In genomic region chr2:74715071-74715791, GRCh38 we compare ENCODE assay signal across 8 cellular contexts.
DNase-seq lines count a peak whose midpoint lies in the region; ATAC-seq and TF ChIP-seq lines count a peak whose summit lies in the region.

No MANE protein-coding gene starts in this region.

- H3K9me3 ChIP-seq in adipocyte (ENCODE audit: control insufficient read depth, low read length): no peaks in the 10 kb centered on the region

- TF ChIP-seq CTCF in GM12864 (IDR thresholded peaks at IDR 0.05; ENCODE audit: low read depth, low read length, missing control alignments): peak; percentile 89
- peak; percentile 92 for TF ChIP-seq CTCF in progenitor cell of endocrine pancreas (IDR thresholded peaks at IDR 0.05; ENCODE audit: unreplicated experiment)

- no peaks in the 10 kb centered on the region for H3K9me3 Mint-ChIP-seq in progenitor cell of endocrine pancreas (ENCODE audit: low read depth)

- H3K4me3 ChIP-seq in GM12864 (ENCODE audit: low read depth, low read length) (peak overlapping the region; percentile 56), adipocyte (ENCODE audit: low read length) (peak overlapping the region; percentile 76)

- no peaks in the 10 kb centered on the region for H3K36me3 Mint-ChIP-seq in progenitor cell of endocrine pancreas (ENCODE audit: insufficient read depth)

- H3K4me3 Mint-ChIP-seq in progenitor cell of endocrine pancreas (ENCODE audit: low read depth): peak overlapping the region; percentile 87

- no peaks in the 10 kb centered on the region for H3K4me1 Mint-ChIP-seq in progenitor cell of endocrine pancreas (ENCODE audit: low read depth)

- peaks cover 28% of the 10 kb centered on the region for H3K4me1 ChIP-seq in adipocyte (ENCODE audit: control insufficient read depth, insufficient read depth, low read length)

- no peak for DNase-seq in GM12864 (ENCODE audit: low read depth)
- DNase-seq in NCI-H1092 (lab: John Stamatoyannopoulos, UW): peak; percentile 33
- peak; percentile 92 for DNase-seq in SW480 (ENCODE audit: low spot score)
- DNase-seq in adipocyte (ENCODE audit: low read depth): peak; percentile 93
- peak; percentile 80 for DNase-seq in left cardiac atrium
- peak; percentile 83 for DNase-seq in progenitor cell of endocrine pancreas (ENCODE audit: low spot score, unreplicated experiment)
- DNase-seq in ureter (ENCODE audit: low spot score): peak; percentile 84

- peak overlapping the region; percentile 80 for H3K9ac ChIP-seq in adipocyte (ENCODE audit: low read length)

- no peaks in the 10 kb centered on the region for H3K36me3 ChIP-seq in adipocyte (ENCODE audit: control insufficient read depth, insufficient read depth, low read length, severe bottlenecking)

- intact Hi-C loops in left cardiac atrium (cut with DNase I): loop anchor here (2.0 kb wide), 1 partner anchor 162 kb away; no protein-coding TSS in a partner anchor

- H3K27ac Mint-ChIP-seq in progenitor cell of endocrine pancreas: peak overlapping the region; percentile 82

- H3K27me3 ChIP-seq in adipocyte (replicated peaks; ENCODE audit: control insufficient read depth, insufficient read depth, low read length): no peaks in the 10 kb centered on the region

- H3K27me3 Mint-ChIP-seq in progenitor cell of endocrine pancreas: peaks cover 23% of the 10 kb centered on the region

- ATAC-seq in HG02623 (IDR thresholded peaks at IDR 0.05; ENCODE audit: unreplicated experiment): peak; percentile 90
- ATAC-seq in left cardiac atrium: peak; percentile 85 to 97
